Comparison of ENCODE assay signal across 8 cellular contexts in genomic region chr1:247112479-247112781, GRCh38. TPM values are rescaled to one million over a fixed set of nuclear protein-coding genes. Genes with fewer than 3 reads are reported as not detected.
A peak's percentile ranks its signal among the peaks of the same experiment; 100 is the strongest.
DNase-seq lines count a peak whose midpoint lies in the region; ATAC-seq and TF ChIP-seq lines count a peak whose summit lies in the region.

No MANE protein-coding gene starts in this region.

- H3K27ac ChIP-seq in heart left ventricle = peak overlapping the region in 8 of 12 donors; percentile 64 to 88 (median 78)
- H3K27ac ChIP-seq in duodenal mucosa (ENCODE audit: low read depth, low read length) = no peak overlapping the region
- no peak overlapping the region for H3K27ac ChIP-seq in naive thymus-derived CD4-positive, alpha-beta T cell (ENCODE audit: low read depth, low read length)
- H3K27ac ChIP-seq in uterus = peak overlapping the region; percentile 77 to 96

- no peak overlapping the region for H3K27ac Mint-ChIP-seq in naive thymus-derived CD4-positive, alpha-beta T cell

- TF ChIP-seq CTCF in heart left ventricle (IDR thresholded peaks at IDR 0.05) = no peak
- no peak for TF ChIP-seq CTCF in uterus (IDR thresholded peaks at IDR 0.05)

- POLR2A ChIA-PET in naive thymus-derived CD4-positive, alpha-beta T cell (lab: Charles Lee) = no interaction called here

- intact Hi-C loops in heart left ventricle (cut with DNase I) = loop anchor here in 2 of 10 donors (5.0 kb wide), 2 partner anchors 100 to 220 kb away; partner anchors contain the start of gene ZNF496 (in 1 of the 2)
- intact Hi-C loops in cardiac septum (cut with DNase I) = loop anchor here (5.0 kb wide), 3 partner anchors 100 to 220 kb away; partner anchors contain the start of genes AHCTF1 and ZNF496
- intact Hi-C loops in naive thymus-derived CD4-positive, alpha-beta T cell (cut with micrococcal nuclease) = no loop called here
- intact Hi-C loops in uterus (cut with DNase I; ENCODE audit: low total_unique reads) = no loop called here

- ATAC-seq in heart left ventricle = peak in 1 of 4 donors; percentile 9
- ATAC-seq in naive thymus-derived CD4-positive, alpha-beta T cell = no peak

- peaks cover 0 to 6% (median 0%) of the 10 kb centered on the region in 11 donors for H3K9me3 Mint-ChIP-seq in naive thymus-derived CD4-positive, alpha-beta T cell

- peaks cover 0 to 5% (median 4%) of the 10 kb centered on the region in 5 donors for H3K36me3 Mint-ChIP-seq in naive thymus-derived CD4-positive, alpha-beta T cell

- H3K27me3 ChIP-seq in heart left ventricle (peaks cover 0 to 16% (median 0%) of the 10 kb centered on the region in 9 donors), duodenal mucosa (ENCODE audit: control insufficient read depth in 1 of 2, insufficient read depth in 2 of 2, low read length in 2 of 2) (peaks cover 7 to 11% of the 10 kb centered on the region in 2 donors), uterus (no peaks in the 10 kb centered on the region)
- peaks cover 0 to 4% of the 10 kb centered on the region in 2 donors for H3K27me3 ChIP-seq in naive thymus-derived CD4-positive, alpha-beta T cell (ENCODE audit: control insufficient read depth in 2 of 2, insufficient read depth in 2 of 2, low read length in 2 of 2)

- H3K4me3 Mint-ChIP-seq in naive thymus-derived CD4-positive, alpha-beta T cell = peak overlapping the region; percentile 49 to 79 (median 62)

- no peaks in the 10 kb centered on the region for H3K9me3 ChIP-seq in heart left ventricle
- no peaks in the 10 kb centered on the region for H3K9me3 ChIP-seq in duodenal mucosa (ENCODE audit: control insufficient read depth in 1 of 2, low read length in 2 of 2)
- no peaks in the 10 kb centered on the region for H3K9me3 ChIP-seq in naive thymus-derived CD4-positive, alpha-beta T cell (ENCODE audit: control insufficient read depth in 2 of 3, low read length in 3 of 3)
- H3K9me3 ChIP-seq in uterus = no peaks in the 10 kb centered on the region

- no peaks in the 10 kb centered on the region for H3K36me3 ChIP-seq in heart left ventricle
- no peaks in the 10 kb centered on the region for H3K36me3 ChIP-seq in duodenal mucosa (ENCODE audit: control insufficient read depth in 1 of 2, insufficient read depth in 2 of 2, low read length in 2 of 2)
- no peaks in the 10 kb centered on the region for H3K36me3 ChIP-seq in naive thymus-derived CD4-positive, alpha-beta T cell (ENCODE audit: control insufficient read depth in 2 of 3, insufficient read depth in 3 of 3, low read length in 3 of 3)
- no peaks in the 10 kb centered on the region for H3K36me3 ChIP-seq in uterus

- no peak overlapping the region for H3K9ac ChIP-seq in duodenal mucosa (ENCODE audit: low read depth in 1 of 2, low read length in 2 of 2)

- DNase-seq in heart left ventricle (no peak), cardiac septum (ENCODE audit: low spot score) (no peak), uterus (no peak), GDM1 (lab: John Stamatoyannopoulos, UW) (no peak), COLO829 (ENCODE audit: low spot score) (no peak), RKO (ENCODE audit: low spot score) (no peak)
- DNase-seq in naive thymus-derived CD4-positive, alpha-beta T cell = no peak

- peaks cover 6 to 14% (median 9%) of the 10 kb centered on the region in 7 donors for H3K4me1 Mint-ChIP-seq in naive thymus-derived CD4-positive, alpha-beta T cell

- CTCF ChIA-PET in naive thymus-derived CD4-positive, alpha-beta T cell (lab: Charles Lee) = no interaction called here

- H3K4me3 ChIP-seq in heart left ventricle (peak overlapping the region in 11 of 12 donors; percentile 51 to 89 (median 72)), duodenal mucosa (ENCODE audit: low read depth in 1 of 2, low read length in 2 of 2) (peak overlapping the region; percentile 60 to 69), uterus (peak overlapping the region; percentile 28 to 83)
- no peak overlapping the region for H3K4me3 ChIP-seq in naive thymus-derived CD4-positive, alpha-beta T cell (ENCODE audit: low read length)

- TF ChIP-seq POLR2A in heart left ventricle (IDR thresholded peaks at IDR 0.05) = no peak
- no peak for TF ChIP-seq POLR2A in uterus (IDR thresholded peaks at IDR 0.05)

- 56 to 77% (median 63%) methylated on average over 7 to 9 of the region's 9 CpGs for WGBS in heart left ventricle, 4 donors

- H3K4me1 ChIP-seq in heart left ventricle (peaks cover 0 to 26% (median 11%) of the 10 kb centered on the region in 12 donors), duodenal mucosa (ENCODE audit: control insufficient read depth in 1 of 2, insufficient read depth in 2 of 2, low read length in 2 of 2) (peaks cover 0 to 9% of the 10 kb centered on the region in 2 donors), uterus (no peaks in the 10 kb centered on the region)
- H3K4me1 ChIP-seq in naive thymus-derived CD4-positive, alpha-beta T cell (ENCODE audit: control insufficient read depth in 2 of 2, insufficient read depth in 2 of 2, low read length in 2 of 2) = peaks cover 0 to 6% of the 10 kb centered on the region in 2 donors

- peaks cover 28 to 55% (median 40%) of the 10 kb centered on the region in 5 donors for H3K27me3 Mint-ChIP-seq in naive thymus-derived CD4-positive, alpha-beta T cell

RNA-seq across cellular contexts. Expression of gene ZNF669, which starts 8.3 kb away (rescaled TPM):
- total RNA-seq in heart left ventricle (1 to 10 TPM; 1.5 to 5.4 (median 3.2) TPM), cardiac septum (3.1 TPM), uterus (10 to 100 TPM in 3 of 4 donors, 1 to 10 TPM in 1; 2.3 to 25.0 (median 14.8) TPM)
- 1 to 10 TPM; 2.4 to 3.2 TPM for polyA plus RNA-seq in heart left ventricle
- 10 to 100 TPM in 3 of 5 experiments, 1 to 10 TPM in 2; 7.9 to 15.8 (median 11.5) TPM for total RNA-seq in naive thymus-derived CD4-positive, alpha-beta T cell
- 10 to 100 TPM; 15.9 to 22.6 TPM for polyA plus RNA-seq in naive thymus-derived CD4-positive, alpha-beta T cell

RNA-seq across cellular contexts. Expression of gene ZNF670, which starts 33.8 kb away (rescaled TPM):
- total RNA-seq in heart left ventricle (1 to 10 TPM in 5 of 9 donors, under 1 TPM in 4; 0.60 to 3.6 (median 1.0) TPM), cardiac septum (0.75 TPM), uterus (1 to 10 TPM; 5.0 to 9.5 (median 7.4) TPM)
- polyA plus RNA-seq in heart left ventricle = 1 to 10 TPM in 1 of 2 donors, under 1 TPM in 1; 0.46 to 1.6 TPM
- 1 to 10 TPM in 3 of 5 experiments, under 1 TPM in 2; 0.56 to 4.0 (median 1.1) TPM for total RNA-seq in naive thymus-derived CD4-positive, alpha-beta T cell
- polyA plus RNA-seq in naive thymus-derived CD4-positive, alpha-beta T cell = 1 to 10 TPM; 1.6 to 2.6 TPM

RNA-seq across cellular contexts. Expression of gene ZNF124, which starts 59.4 kb away (rescaled TPM):
- 10 to 100 TPM in 5 of 9 donors, 1 to 10 TPM in 4; 7.8 to 13.8 (median 10.9) TPM for total RNA-seq in heart left ventricle
- polyA plus RNA-seq in heart left ventricle = 1 to 10 TPM in 1 of 2 donors, under 1 TPM in 1; 0.30 to 1.7 TPM
- total RNA-seq in cardiac septum = 14.9 TPM
- 10 to 100 TPM; 17.1 to 26.7 (median 23.3) TPM for total RNA-seq in naive thymus-derived CD4-positive, alpha-beta T cell
- polyA plus RNA-seq in naive thymus-derived CD4-positive, alpha-beta T cell = 10 to 100 TPM in 1 of 2 donors, 1 to 10 TPM in 1; 8.3 to 10.5 TPM
- total RNA-seq in uterus = 100 to 1,000 TPM in 3 of 4 donors, 10 to 100 TPM in 1; 64.8 to 184 (median 143) TPM

Comparison
In these comparisons a context has a peak if more than half of its experiments do, and no peak if none do; other contexts are left out.
1. H3K27ac ChIP-seq: peak in heart left ventricle (8 of 12) and uterus (2 of 2); none in duodenal mucosa (single experiment) and naive thymus-derived CD4-positive, alpha-beta T cell (single experiment).